ENCODE assay signal across 10 cellular contexts in the genomic region with DNA sequence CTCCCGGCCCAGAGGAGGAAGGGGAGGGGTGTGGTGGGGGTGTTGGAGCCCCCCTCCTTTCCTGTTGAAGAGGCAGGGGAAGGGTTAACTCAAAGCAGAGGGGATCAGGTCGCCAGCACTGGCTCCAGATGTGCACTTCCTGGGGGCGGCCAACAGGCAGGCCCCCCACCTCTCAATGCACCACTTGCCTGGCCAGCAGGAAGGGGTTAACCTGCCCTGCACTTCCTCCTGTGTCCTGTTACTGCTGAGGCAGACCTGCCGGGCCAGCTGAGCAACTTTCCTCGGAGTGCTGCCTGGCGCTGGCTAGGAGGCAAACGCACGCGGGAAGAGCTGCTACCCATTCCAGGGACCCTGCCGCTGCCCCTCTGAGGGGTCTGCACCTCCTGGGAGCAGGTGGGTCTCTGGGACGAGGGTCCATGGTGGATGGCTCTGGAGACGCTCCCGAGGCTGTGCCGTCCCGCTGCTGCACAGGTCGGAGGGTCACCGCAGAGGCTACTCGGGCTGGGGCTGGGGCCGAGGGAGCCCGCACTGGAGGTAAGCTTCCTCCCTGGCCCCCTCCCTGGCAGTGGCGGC. TPM values are rescaled to one million over a fixed set of nuclear protein-coding genes. Genes with fewer than 3 reads are reported as not detected.
DNase-seq lines count a peak whose midpoint lies in the region; ATAC-seq and TF ChIP-seq lines count a peak whose summit lies in the region.
"Had no signal": no experiment of that assay in that cellular context is flagged by ENCODE, and none has a peak within 500 bp of the region (broad histone marks: within the 10 kb centered on the region; RNA-seq: fewer than 3 reads in every experiment).

A gene (plus strand): TSS at position 284 of the 573 bp plus-strand sequence. CDS start 3,822 bp downstream, outside the sequence.

- H3K27me3 ChIP-seq in iPS-18a (ENCODE audit: control insufficient read depth, insufficient read depth, low read length) (peaks cover 36% of the 10 kb centered on the region), stomach (peaks cover 0 to 63% (median 24%) of the 10 kb centered on the region in 3 donors)

- H3K27me3 Mint-ChIP-seq in WTC11 (ENCODE audit: low read depth): peaks cover 26% of the 10 kb centered on the region

- TF ChIP-seq POLR2A in stomach (IDR thresholded peaks at IDR 0.05): peak in 1 of 4 donors; percentile 25

- H3K4me1 ChIP-seq in iPS-18a (ENCODE audit: control insufficient read depth, low read depth, low read length): peaks cover 2% of the 10 kb centered on the region
- H3K4me1 ChIP-seq in stomach: peaks cover 32 to 57% (median 53%) of the 10 kb centered on the region in 4 donors

- no peaks in the 10 kb centered on the region for H3K9me3 Mint-ChIP-seq in WTC11

- H3K27ac ChIP-seq in iPS-18a (ENCODE audit: low read length) (no peak within 1 kb of the TSS), stomach (peak within 1 kb of the TSS; percentile 86 to 95 (median 91))

- TF ChIP-seq CTCF in WTC11 (IDR thresholded peaks at IDR 0.05) (no peak), stomach (IDR thresholded peaks at IDR 0.05) (peak in 2 of 7 experiments; percentile 14 to 20)

- ATAC-seq in WTC11 (peak; percentile 66), HG02642 (IDR thresholded peaks at IDR 0.05; ENCODE audit: poor library complexity, unreplicated experiment) (no peak), GM19035 (IDR thresholded peaks at IDR 0.05; ENCODE audit: unreplicated experiment) (no peak)

- 0 to 4% (median 2%) methylated on average over 16 to 21 of the region's 21 CpGs for WGBS in stomach, 5 donors

- peaks cover 11% of the 10 kb centered on the region; the same call in 1 of the 2 replicates for H3K36me3 Mint-ChIP-seq in WTC11

- peak within 1 kb of the TSS; percentile 87 for H3K4me3 Mint-ChIP-seq in WTC11

- H3K4me3 ChIP-seq in iPS-18a (ENCODE audit: low read length) (peak within 1 kb of the TSS; percentile 58), stomach (peak within 1 kb of the TSS; percentile 43 to 59 (median 53))

- peaks cover 39% of the 10 kb centered on the region for H3K4me1 Mint-ChIP-seq in WTC11

- DNase-seq in DMS 273 (lab: John Stamatoyannopoulos, UW; ENCODE audit: unreplicated experiment): peak; percentile 65
- no peak for DNase-seq in DMS 273 treated with DMSO at 0.1 percent for 48 hours (lab: John Stamatoyannopoulos, UW)
- peak; percentile 61 for DNase-seq in WTC11 (ENCODE audit: low spot score)
- peak; percentile 89 for DNase-seq in stomach
- DNase-seq in stimulated activated CD4-positive, alpha-beta T cell treated with anti-CD3 and anti-CD28 coated beads, Interleukin-4, amount 100 ng/mL, for 24 hours: no peak
- DNase-seq: left cardiac atrium had no signal

- H3K9me3 ChIP-seq in iPS-18a (ENCODE audit: control insufficient read depth, low read depth, low read length) (no peaks in the 10 kb centered on the region), stomach (no peaks in the 10 kb centered on the region)

- CTCF ChIA-PET in WTC11 (lab: Charles Lee): interaction anchor here (0.6 to 3.7 kb wide), 17 partner anchors 10 to 139 kb away, joined by 3 to 24 read pairs (median 5); no protein-coding TSS in a partner anchor

- H3K27ac Mint-ChIP-seq in WTC11: no peak within 1 kb of the TSS

- POLR2A ChIA-PET in WTC11 (lab: Charles Lee): interaction anchor here (0.8 to 3.0 kb wide), 3 partner anchors 10 to 28 kb away, joined by 3 to 8 read pairs (median 4); a partner anchor contains a TSS

- intact Hi-C loops in stomach (cut with DNase I; ENCODE audit: low total_unique reads): loop anchor here (10.0 kb wide), 1 partner anchor 48 kb away; no protein-coding TSS in a partner anchor

- TF ChIP-seq EP300 in stomach (IDR thresholded peaks at IDR 0.05): no peak

- H3K36me3 ChIP-seq in iPS-18a (ENCODE audit: control insufficient read depth, low read depth, low read length) (no peaks in the 10 kb centered on the region), stomach (peaks cover 5 to 14% (median 9%) of the 10 kb centered on the region in 4 donors)

- H3K9ac ChIP-seq in iPS-18a (ENCODE audit: low read length): no peak within 1 kb of the TSS

TF ChIP-seq in WTC11, 78 proteins besides CTCF, POLR2A, EP300 and RAD21 (continues in another document):
- TF ChIP-seq ZNF423 (CRISPR knock-in tag; IDR thresholded peaks at IDR 0.05) (peak; percentile 22; the same call in 1 of the 2 replicates), ZNF121 (CRISPR knock-in tag; IDR thresholded peaks at IDR 0.05) (peak; percentile 83), ZBTB21 (CRISPR knock-in tag; IDR thresholded peaks at IDR 0.05; ENCODE audit: borderline replicate concordance) (peak; percentile 63; the same call in 1 of the 2 replicates), FOXJ3 (CRISPR knock-in tag; IDR thresholded peaks at IDR 0.05; ENCODE audit: borderline replicate concordance) (no peak), FOXP1 (CRISPR knock-in tag; IDR thresholded peaks at IDR 0.05; ENCODE audit: borderline replicate concordance) (peak; percentile 17; the same call in 1 of the 2 replicates), ZNF317 (CRISPR knock-in tag; IDR thresholded peaks at IDR 0.05; ENCODE audit: borderline replicate concordance, low read depth) (no peak), MYBL2 (CRISPR knock-in tag; IDR thresholded peaks at IDR 0.05) (0 out of 2 replicates have a peak, but pooled peaks have one; percentile 51), SMAD3 (CRISPR knock-in tag; IDR thresholded peaks at IDR 0.05; ENCODE audit: borderline replicate concordance) (no peak), ESRRA (CRISPR knock-in tag; IDR thresholded peaks at IDR 0.05; ENCODE audit: borderline replicate concordance) (0 out of 2 replicates have a peak, but pooled peaks have one; percentile 25)
- TF ChIP-seq, protein P1, sequence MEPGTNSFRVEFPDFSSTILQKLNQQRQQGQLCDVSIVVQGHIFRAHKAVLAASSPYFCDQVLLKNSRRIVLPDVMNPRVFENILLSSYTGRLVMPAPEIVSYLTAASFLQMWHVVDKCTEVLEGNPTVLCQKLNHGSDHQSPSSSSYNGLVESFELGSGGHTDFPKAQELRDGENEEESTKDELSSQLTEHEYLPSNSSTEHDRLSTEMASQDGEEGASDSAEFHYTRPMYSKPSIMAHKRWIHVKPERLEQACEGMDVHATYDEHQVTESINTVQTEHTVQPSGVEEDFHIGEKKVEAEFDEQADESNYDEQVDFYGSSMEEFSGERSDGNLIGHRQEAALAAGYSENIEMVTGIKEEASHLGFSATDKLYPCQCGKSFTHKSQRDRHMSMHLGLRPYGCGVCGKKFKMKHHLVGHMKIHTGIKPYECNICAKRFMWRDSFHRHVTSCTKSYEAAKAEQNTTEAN (CRISPR knock-in tag; IDR thresholded peaks at IDR 0.05): 0 out of 2 replicates have a peak, but pooled peaks have one; percentile 66
- TF ChIP-seq, protein P2, sequence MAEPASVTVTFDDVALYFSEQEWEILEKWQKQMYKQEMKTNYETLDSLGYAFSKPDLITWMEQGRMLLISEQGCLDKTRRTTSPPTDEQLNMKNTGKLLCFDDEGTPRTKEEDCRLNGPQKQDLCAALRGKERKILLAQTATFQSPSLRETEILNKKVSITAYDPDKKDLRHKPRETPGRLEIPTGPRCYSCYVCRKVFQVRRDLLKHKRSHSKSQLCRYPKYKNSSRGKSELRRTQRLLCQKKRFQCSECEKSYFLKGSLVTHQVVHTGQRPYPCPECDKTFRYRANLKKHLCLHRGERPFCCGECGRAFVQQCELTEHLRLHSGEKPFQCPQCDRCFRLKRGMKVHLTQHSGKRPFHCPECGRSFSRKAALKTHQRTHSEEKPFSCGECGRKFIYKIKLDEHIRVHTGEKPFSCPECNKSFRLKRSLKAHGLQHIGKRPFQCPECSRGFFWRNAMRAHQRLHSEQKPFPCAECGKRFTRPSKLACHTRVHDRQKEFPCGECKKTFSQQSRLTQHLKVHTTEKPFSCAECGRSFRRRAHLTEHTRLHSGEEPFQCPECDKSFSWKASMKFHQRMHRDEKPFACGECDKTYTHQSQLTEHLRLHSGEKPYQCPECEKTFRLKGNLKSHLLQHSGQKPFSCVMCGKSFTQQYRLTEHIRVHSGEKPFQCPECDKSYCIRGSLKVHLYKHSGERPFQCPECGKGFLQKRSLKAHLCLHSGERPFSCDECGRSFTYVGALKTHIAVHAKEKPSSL (CRISPR knock-in tag; conservative IDR thresholded peaks at IDR 0.05): no peak
- TF ChIP-seq, protein P3, sequence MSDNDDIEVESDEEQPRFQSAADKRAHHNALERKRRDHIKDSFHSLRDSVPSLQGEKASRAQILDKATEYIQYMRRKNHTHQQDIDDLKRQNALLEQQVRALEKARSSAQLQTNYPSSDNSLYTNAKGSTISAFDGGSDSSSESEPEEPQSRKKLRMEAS (CRISPR knock-in tag; IDR thresholded peaks at IDR 0.05): peak; percentile 54; the same call in 1 of the 2 replicates
- TF ChIP-seq, protein P4, sequence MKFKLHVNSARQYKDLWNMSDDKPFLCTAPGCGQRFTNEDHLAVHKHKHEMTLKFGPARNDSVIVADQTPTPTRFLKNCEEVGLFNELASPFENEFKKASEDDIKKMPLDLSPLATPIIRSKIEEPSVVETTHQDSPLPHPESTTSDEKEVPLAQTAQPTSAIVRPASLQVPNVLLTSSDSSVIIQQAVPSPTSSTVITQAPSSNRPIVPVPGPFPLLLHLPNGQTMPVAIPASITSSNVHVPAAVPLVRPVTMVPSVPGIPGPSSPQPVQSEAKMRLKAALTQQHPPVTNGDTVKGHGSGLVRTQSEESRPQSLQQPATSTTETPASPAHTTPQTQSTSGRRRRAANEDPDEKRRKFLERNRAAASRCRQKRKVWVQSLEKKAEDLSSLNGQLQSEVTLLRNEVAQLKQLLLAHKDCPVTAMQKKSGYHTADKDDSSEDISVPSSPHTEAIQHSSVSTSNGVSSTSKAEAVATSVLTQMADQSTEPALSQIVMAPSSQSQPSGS (CRISPR knock-in tag; IDR thresholded peaks at IDR 0.05; ENCODE audit: borderline replicate concordance, low read depth): no peak

RNA-seq across cellular contexts. Expression of the gene that starts here (rescaled TPM):
- total RNA-seq in WTC11 (2021) (6.9 to 8.8 TPM (median 8.1 TPM) in 3 replicates), stomach (100 to 1,000 TPM in 2 of 5 donors, 10 to 100 TPM in 2, 1 to 10 TPM in 1; 6.4 to 117 (median 49.5) TPM)
- 10 to 100 TPM; 25.9 to 76.3 (median 40.6) TPM for polyA plus RNA-seq in stomach
- total RNA-seq: SK-MEL-5 had no signal

Comparison
In these comparisons a context has a peak if more than half of its experiments do, and no peak if none do; other contexts are left out.
1. DNase-seq: peak in DMS 273 (single experiment), WTC11 (single experiment) and stomach (single experiment); none in DMS 273 treated with DMSO at 0.1 percent for 48 hours (single experiment) and stimulated activated CD4-positive, alpha-beta T cell treated with anti-CD3 and anti-CD28 coated beads, Interleukin-4, amount 100 ng/mL, for 24 hours (single experiment).